In the genomic region with DNA sequence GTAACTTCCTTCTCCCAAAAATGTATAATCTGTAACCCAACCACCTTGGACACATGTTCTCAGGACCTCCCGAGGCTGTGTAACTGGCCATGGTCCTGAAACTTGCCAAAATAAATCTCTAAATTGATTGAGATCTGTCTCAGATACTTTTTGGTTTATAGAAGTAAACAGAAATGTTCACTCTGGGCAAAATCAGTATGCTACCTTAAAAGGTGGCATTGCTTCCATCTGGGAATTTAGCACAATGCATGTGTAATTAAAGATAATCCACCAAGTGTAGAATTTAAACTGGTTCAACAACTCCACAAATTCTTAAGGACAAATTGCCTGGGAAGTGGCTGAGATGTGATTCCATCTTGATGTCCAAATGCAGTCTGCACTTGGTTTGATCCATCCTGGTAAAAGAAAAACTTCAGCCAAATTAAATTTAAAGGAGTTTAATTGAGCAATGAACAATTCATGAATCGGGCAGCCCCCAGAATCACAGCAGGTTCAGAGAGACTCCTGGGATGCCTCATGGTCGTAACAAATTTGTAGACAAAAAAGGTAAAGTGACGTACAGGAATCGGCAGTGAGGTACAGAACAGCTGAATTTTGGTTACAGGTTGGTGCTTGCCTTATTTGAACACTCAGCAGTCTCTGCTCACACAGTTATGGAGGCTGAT, we compare ENCODE assay signal across 33 cellular contexts.
A peak's percentile ranks its signal among the peaks of the same experiment; 100 is the strongest.
DNase-seq lines count a peak whose midpoint lies in the region; ATAC-seq, FAIRE-seq and TF ChIP-seq lines count a peak whose summit lies in the region.
"Had no signal": no experiment of that assay in that cellular context is flagged by ENCODE, and none has a peak within 500 bp of the region (broad histone marks: within the 10 kb centered on the region; RNA-seq: fewer than 3 reads in every experiment).

No MANE protein-coding gene starts in this region.

- no peak overlapping the region for H3K14ac ChIP-seq in H1 (ENCODE audit: insufficient read length)

- H3K36me3 Mint-ChIP-seq in MCF 10A (ENCODE audit: insufficient read depth, unreplicated experiment): no peaks in the 10 kb centered on the region
- H3K36me3 Mint-ChIP-seq: activated naive CD4-positive, alpha-beta T cell treated with anti-CD3 and anti-CD28 coated beads, Interleukin-2, amount 50 U/mL, for 72 hours; CD4-positive, alpha-beta memory T cell; naive B cell had no signal

- H3K27ac ChIP-seq in mammary epithelial cell (ENCODE audit: insufficient read depth, low read depth, low read length): no peak overlapping the region
- no peak overlapping the region; the same call in 1 of the 2 replicates for H3K27ac ChIP-seq in H1 (ENCODE audit: low read depth, low read length)
- no peak overlapping the region for H3K27ac ChIP-seq in smooth muscle cell (ENCODE audit: low read depth)
- H3K27ac ChIP-seq: esophagus muscularis mucosa, Peyer's patch, skin epidermis, uterus had no signal

- H3K4me2 ChIP-seq in mammary epithelial cell (ENCODE audit: insufficient read depth, low read depth, low read length) (no peak overlapping the region), H1 (ENCODE audit: insufficient read depth in 1 of 2, low read depth in 2 of 2, low read length in 2 of 2) (peak overlapping the region; percentile 44 to 59; a peak in 3 of 4 replicates), smooth muscle cell (no peak overlapping the region)

- H3K4me1 Mint-ChIP-seq in MCF 10A (ENCODE audit: insufficient read depth, unreplicated experiment): no peaks in the 10 kb centered on the region
- H3K4me1 Mint-ChIP-seq: activated CD4-positive, alpha-beta memory T cell treated with anti-CD3 and anti-CD28 coated beads, Interleukin-2, amount 10 ng/mL, durations not matched to agents 7 days and 5 days; activated T-helper 17 cell treated with anti-CD3 and anti-CD28 coated beads, Interleukin-2, amount 50 U/mL, for 72 hours; CD4-positive, alpha-beta memory T cell; endodermal cell; naive B cell; stimulated activated naive CD8-positive, alpha-beta T cell treated with anti-CD3 and anti-CD28 coated beads, Interleukin-15, amount 100 ng/mL, for 72 hours had no signal

- POLR2A ChIA-PET in MCF 10A (lab: Yijun Ruan, JAX): no interaction called here
- POLR2A ChIA-PET in H1 (lab: Charles Lee; ENCODE audit: partially characterized antibody): no interaction called here

- no peaks in the 10 kb centered on the region for H3F3A ChIP-seq in smooth muscle cell (ENCODE audit: low read depth)

- H3K9me3 ChIP-seq in mammary epithelial cell (replicated peaks; ENCODE audit: insufficient read depth, low read length): no peaks in the 10 kb centered on the region
- H3K9me3 ChIP-seq in H1 (ENCODE audit: insufficient read depth in 2 of 2, low read depth in 1 of 2, low read length in 1 of 2): peaks cover 20 to 22% of the 10 kb centered on the region in 2 experiments; a peak in 3 of 4 replicates
- H3K9me3 ChIP-seq in mucosa of descending colon: no peaks in the 10 kb centered on the region
- H3K9me3 ChIP-seq in smooth muscle cell (replicated peaks; ENCODE audit: low read depth): no peaks in the 10 kb centered on the region
- H3K9me3 ChIP-seq: Peyer's patch, uterus had no signal

- no peaks in the 10 kb centered on the region for H3K23me2 ChIP-seq in H1 (ENCODE audit: low read depth, low read length)

- CTCF ChIA-PET in MCF 10A (lab: Yijun Ruan, JAX) (no interaction called here), mammary epithelial cell (lab: Charles Lee; ENCODE audit: low non-redundant PET) (no interaction called here), H1 (lab: Charles Lee; ENCODE audit: partially characterized antibody) (no interaction called here)

- TF ChIP-seq CTCF in MCF 10A (IDR thresholded peaks at IDR 0.05; ENCODE audit: unreplicated experiment) (no peak), mammary epithelial cell (conservative IDR thresholded peaks at IDR 0.05 in 1 of 2, IDR thresholded peaks at IDR 0.05 in 1 of 2; ENCODE audit: extremely low read depth in 1 of 2, insufficient read depth in 1 of 2, low read depth in 1 of 2, low read length in 2 of 2) (no peak), H1 (IDR thresholded peaks at IDR 0.05; ENCODE audit: control extremely low read depth in 1 of 3, insufficient read depth in 1 of 3, low read depth in 1 of 3, low read length in 3 of 3) (no peak), mucosa of descending colon (IDR thresholded peaks at IDR 0.05) (no peak), smooth muscle cell (IDR thresholded peaks at IDR 0.05; ENCODE audit: borderline replicate concordance, insufficient read depth, poor library complexity, severe bottlenecking) (no peak)

- H4K5ac ChIP-seq in H1 (ENCODE audit: insufficient read length, low read depth, low read length): no peak overlapping the region

- no peak overlapping the region for H4K91ac ChIP-seq in H1 (replicated peaks; ENCODE audit: insufficient read length, low read length)

- H3K27ac Mint-ChIP-seq in MCF 10A (ENCODE audit: low read depth, unreplicated experiment): no peak overlapping the region
- H3K27ac Mint-ChIP-seq: activated CD4-positive, alpha-beta memory T cell treated with anti-CD3 and anti-CD28 coated beads, Interleukin-2, amount 10 ng/mL, durations not matched to agents 7 days and 5 days; activated naive CD4-positive, alpha-beta T cell treated with anti-CD3 and anti-CD28 coated beads, Interleukin-2, amount 50 U/mL, for 72 hours; activated T-helper 17 cell treated with anti-CD3 and anti-CD28 coated beads, Interleukin-2, amount 50 U/mL, for 72 hours; CD4-positive, alpha-beta memory T cell; endodermal cell; stimulated activated naive CD8-positive, alpha-beta T cell treated with anti-CD3 and anti-CD28 coated beads, Interleukin-15, amount 100 ng/mL, for 72 hours had no signal

- peak overlapping the region; percentile 52; the same call in 1 of the 2 replicates for H3K18ac ChIP-seq in H1 (ENCODE audit: extremely low read depth, low read length)

- no peaks in the 10 kb centered on the region for H3K4me1 ChIP-seq in mammary epithelial cell (ENCODE audit: insufficient read depth, low read length)
- peaks cover 4 to 15% (median 11%) of the 10 kb centered on the region in 4 experiments for H3K4me1 ChIP-seq in H1 (replicated peaks in 1 of 4; ENCODE audit: control insufficient read depth in 3 of 4, insufficient read depth in 4 of 4, low read length in 3 of 4)
- no peaks in the 10 kb centered on the region for H3K4me1 ChIP-seq in mucosa of descending colon (ENCODE audit: low read depth)
- no peaks in the 10 kb centered on the region for H3K4me1 ChIP-seq in smooth muscle cell (ENCODE audit: low read depth)
- H3K4me1 ChIP-seq: esophagus muscularis mucosa, Peyer's patch, uterus had no signal

- H3K27me3 ChIP-seq in mammary epithelial cell (ENCODE audit: insufficient read depth, low read length) (no peaks in the 10 kb centered on the region), H1 (replicated peaks in 1 of 4; ENCODE audit: control insufficient read depth in 3 of 4, extremely low read depth in 1 of 4, insufficient read depth in 3 of 4, low read length in 3 of 4) (no peaks in the 10 kb centered on the region), smooth muscle cell (ENCODE audit: low read depth) (no peaks in the 10 kb centered on the region)
- H3K27me3 ChIP-seq: Peyer's patch, uterus had no signal

- no peak for FAIRE-seq in H1 (lab: Jason Lieb, UNC)
- FAIRE-seq: frontal cortex, H54, TTC549 had no signal

- H2BK12ac ChIP-seq in H1 (ENCODE audit: low read depth, low read length): peak overlapping the region; percentile 22; the same call in 1 of the 2 replicates

- no peak overlapping the region for H2AK5ac ChIP-seq in H1 (ENCODE audit: low read depth, low read length)

- no peaks in the 10 kb centered on the region for H4K20me1 ChIP-seq in mammary epithelial cell (ENCODE audit: insufficient read depth, low read length)
- no peaks in the 10 kb centered on the region for H4K20me1 ChIP-seq in H1 (replicated peaks in 1 of 2; ENCODE audit: control insufficient read depth in 1 of 2, insufficient read depth in 2 of 2, low read length in 2 of 2)
- H4K20me1 ChIP-seq in smooth muscle cell (ENCODE audit: low read depth): no peaks in the 10 kb centered on the region

- H3K4me3 ChIP-seq in mammary epithelial cell (replicated peaks in 1 of 3; ENCODE audit: insufficient read depth in 1 of 3, low read depth in 2 of 3, low read length in 3 of 3) (no peak overlapping the region), H1 (ENCODE audit: extremely low read depth in 1 of 4, insufficient read depth in 2 of 4, low read depth in 3 of 4, low read length in 4 of 4) (peak overlapping the region in 1 of 4 experiments; percentile 7; a peak in 1 of 8 replicates), mucosa of descending colon (no peak overlapping the region), smooth muscle cell (no peak overlapping the region)
- H3K4me3 ChIP-seq: esophagus muscularis mucosa, Peyer's patch, skin epidermis, uterus had no signal

- intact Hi-C loops in MCF 10A (cut with micrococcal nuclease) (no loop called here), mammary epithelial cell (cut with micrococcal nuclease) (no loop called here), mucosa of descending colon (cut with DNase I, micrococcal nuclease) (no loop called here)

- no peaks in the 10 kb centered on the region for H3K79me1 ChIP-seq in H1 (ENCODE audit: low read depth, low read length)

- DNase-seq in MCF 10A (ENCODE audit: unreplicated experiment) (peak; percentile 18), mammary epithelial cell (no peak), OCI-M1 (lab: John Stamatoyannopoulos, UW) (peak; percentile 9), H1 (ENCODE audit: low read depth in 1 of 2, low spot score in 2 of 2) (no peak), mucosa of descending colon (no peak), NCI-H187 treated with DMSO at 0.1 percent for 48 hours (lab: John Stamatoyannopoulos, UW) (no peak), NOMO-1 (lab: John Stamatoyannopoulos, UW; ENCODE audit: unreplicated experiment in 2 of 2) (no peak), smooth muscle cell (lab: John Stamatoyannopoulos, UW; ENCODE audit: unreplicated experiment) (no peak)
- DNase-seq: 8988T; activated CD4-positive, alpha-beta memory T cell treated with anti-CD3 and anti-CD28 coated beads, Interleukin-2, amount 10 ng/mL, durations not matched to agents 7 days and 5 days; AML-193; anterior cingulate cortex; CD4-positive, alpha-beta memory T cell; cortex of kidney; MM.1S; naive B cell; NCI-H146; NCI-H510A; Peyer's patch; stimulated activated CD4-positive, alpha-beta T cell treated with anti-CD3 and anti-CD28 coated beads, Interleukin-1b, Interleukin-23, amount 100 ng/mL, for 48 hours; stimulated activated CD8-positive, alpha-beta memory T cell treated with anti-CD3 and anti-CD28 coated beads, Interleukin-4, amount 100 ng/mL, for 48 hours; stimulated activated naive CD8-positive, alpha-beta T cell treated with anti-CD3 and anti-CD28 coated beads, Interleukin-15, amount 100 ng/mL, for 72 hours; T-helper 1 cell; uterus had no signal

- 33% methylated on average over 5 of the region's 5 CpGs for WGBS in mammary epithelial cell (ENCODE audit: low coverage, missing lambda C conversion rate)
- 88% methylated on average over 5 of the region's 5 CpGs; no CpG with 5 or more reads in 1 of the 2 experiments for WGBS in H1 (ENCODE audit: extremely low coverage in 1 of 2, insufficient coverage in 1 of 2, insufficient read length in 1 of 2, insufficient replicate concordance in 2 of 2, low coverage in 1 of 2, low lambda C conversion rate in 2 of 2, missing lambda C conversion rate in 1 of 2), 2 experiments
- 82% methylated on average over 5 of the region's 5 CpGs for WGBS in smooth muscle cell (ENCODE audit: low lambda C conversion rate)

- H3K9me3 Mint-ChIP-seq in MCF 10A (ENCODE audit: unreplicated experiment): no peaks in the 10 kb centered on the region
- H3K9me3 Mint-ChIP-seq: activated CD4-positive, alpha-beta memory T cell treated with anti-CD3 and anti-CD28 coated beads, Interleukin-2, amount 10 ng/mL, durations not matched to agents 7 days and 5 days; activated naive CD4-positive, alpha-beta T cell treated with anti-CD3 and anti-CD28 coated beads, Interleukin-2, amount 50 U/mL, for 72 hours had no signal

- no peak for ATAC-seq in mucosa of descending colon
- ATAC-seq: activated CD4-positive, CD25-positive, alpha-beta regulatory T cell treated with anti-CD3 and anti-CD28 coated beads, Interleukin-2, amount 50 U/mL, for 24 hours; activated naive CD4-positive, alpha-beta T cell treated with anti-CD3 and anti-CD28 coated beads, Interleukin-2, amount 50 U/mL, for 72 hours; activated T-helper 17 cell treated with anti-CD3 and anti-CD28 coated beads, Interleukin-2, amount 50 U/mL, for 72 hours; stimulated activated naive CD8-positive, alpha-beta T cell treated with anti-CD3 and anti-CD28 coated beads, Interleukin-15, amount 100 ng/mL, for 72 hours had no signal

- H3K9ac ChIP-seq in mammary epithelial cell (ENCODE audit: insufficient read depth, low read length) (no peak overlapping the region), H1 (replicated peaks in 1 of 4; ENCODE audit: extremely low read depth in 1 of 4, low read depth in 3 of 4, low read length in 3 of 4) (no peak overlapping the region), smooth muscle cell (ENCODE audit: low read depth) (no peak overlapping the region)

- H3K4ac ChIP-seq in H1 (replicated peaks; ENCODE audit: insufficient read length, low read depth, low read length): no peak overlapping the region

- peaks cover 51% of the 10 kb centered on the region for H3K27me3 Mint-ChIP-seq in MCF 10A (ENCODE audit: insufficient read depth, unreplicated experiment)

- peak overlapping the region; percentile 55; the same call in 1 of the 2 replicates for H2BK5ac ChIP-seq in H1 (ENCODE audit: low read depth, low read length)

- dilution Hi-C loops in mammary epithelial cell (cut with HindIII; ENCODE audit: low sequenced_read_pairs): no loop called here

- in situ Hi-C loops in mammary epithelial cell (cut with MboI; ENCODE audit: low sequenced_read_pairs in 2 of 2): no loop called here

- H3K23ac ChIP-seq in H1 (ENCODE audit: insufficient read length): no peak overlapping the region

- H2BK15ac ChIP-seq in H1 (ENCODE audit: low read length): no peak overlapping the region

- peak overlapping the region; percentile 96 for H2BK20ac ChIP-seq in H1 (ENCODE audit: low read length)

- H3K36me3 ChIP-seq in mammary epithelial cell (ENCODE audit: insufficient read depth, low read length) (no peaks in the 10 kb centered on the region), H1 (ENCODE audit: control insufficient read depth in 2 of 4, insufficient read depth in 4 of 4, low read length in 3 of 4) (peaks cover 0 to 3% (median 0%) of the 10 kb centered on the region in 4 experiments; a peak in 1 of 8 replicates), mucosa of descending colon (ENCODE audit: low read depth) (no peaks in the 10 kb centered on the region), smooth muscle cell (ENCODE audit: low read depth) (no peaks in the 10 kb centered on the region)
- H3K36me3 ChIP-seq: esophagus muscularis mucosa, Peyer's patch, uterus had no signal

- TF ChIP-seq RAD21 in H1 (IDR thresholded peaks at IDR 0.05 in 1 of 2, conservative IDR thresholded peaks at IDR 0.05 in 1 of 2; ENCODE audit: low read depth in 2 of 2, low read length in 2 of 2): no peak

- BruUV-seq in MCF 10A (replicated peaks; lab: Mats Ljungman, UMichigan): no TSS peak
- BruUV-seq in mammary epithelial cell (replicated peaks; lab: Mats Ljungman, UMichigan): no TSS peak

- no peaks in the 10 kb centered on the region for H3K79me2 ChIP-seq in mammary epithelial cell (ENCODE audit: insufficient read depth, low read length)
- no peaks in the 10 kb centered on the region for H3K79me2 ChIP-seq in H1 (ENCODE audit: control insufficient read depth in 1 of 2, insufficient read depth in 2 of 2, low read length in 2 of 2)
- H3K79me2 ChIP-seq in smooth muscle cell (ENCODE audit: low read depth): no peaks in the 10 kb centered on the region

- no peak overlapping the region for H3K56ac ChIP-seq in H1 (replicated peaks; ENCODE audit: insufficient read length, low read depth, low read length)

- no peak overlapping the region for H2BK120ac ChIP-seq in H1 (replicated peaks; ENCODE audit: low read depth, low read length)

- no peak overlapping the region for H2AFZ ChIP-seq in mammary epithelial cell (ENCODE audit: low read depth, low read length)
- no peak overlapping the region for H2AFZ ChIP-seq in H1 (ENCODE audit: low read length)
- H2AFZ ChIP-seq in smooth muscle cell (ENCODE audit: low read depth): no peak overlapping the region

- TF ChIP-seq POLR2A in H1 (IDR thresholded peaks at IDR 0.05; ENCODE audit: control extremely low read depth in 1 of 2, low read depth in 2 of 2, low read length in 2 of 2): no peak

- no peak for TF ChIP-seq EP300 in H1 (IDR thresholded peaks at IDR 0.05; ENCODE audit: borderline replicate concordance in 1 of 2, low read depth in 2 of 2, low read length in 2 of 2)

- H3K4me3 Mint-ChIP-seq in MCF 10A (ENCODE audit: unreplicated experiment): no peak overlapping the region
- H3K4me3 Mint-ChIP-seq: activated CD4-positive, alpha-beta memory T cell treated with anti-CD3 and anti-CD28 coated beads, Interleukin-2, amount 10 ng/mL, durations not matched to agents 7 days and 5 days; activated T-helper 17 cell treated with anti-CD3 and anti-CD28 coated beads, Interleukin-2, amount 50 U/mL, for 72 hours; CD4-positive, alpha-beta memory T cell; endodermal cell; stimulated activated naive CD8-positive, alpha-beta T cell treated with anti-CD3 and anti-CD28 coated beads, Interleukin-15, amount 100 ng/mL, for 72 hours had no signal

- no peak overlapping the region for H4K8ac ChIP-seq in H1 (ENCODE audit: extremely low read depth, insufficient read depth, low read length)

Comparison
In these comparisons a context has a peak if more than half of its experiments do, and no peak if none do; other contexts are left out.
1. DNase-seq: peak in MCF 10A (single experiment) and OCI-M1 (single experiment); none in mammary epithelial cell (single experiment), H1 (0 of 2), mucosa of descending colon (0 of 3), NCI-H187 treated with DMSO at 0.1 percent for 48 hours (single experiment), NOMO-1 (0 of 2) and smooth muscle cell (single experiment).
2. H3K4me2 ChIP-seq: peak in H1 (2 of 2); none in mammary epithelial cell (single experiment) and smooth muscle cell (single experiment).